In the genomic region with DNA sequence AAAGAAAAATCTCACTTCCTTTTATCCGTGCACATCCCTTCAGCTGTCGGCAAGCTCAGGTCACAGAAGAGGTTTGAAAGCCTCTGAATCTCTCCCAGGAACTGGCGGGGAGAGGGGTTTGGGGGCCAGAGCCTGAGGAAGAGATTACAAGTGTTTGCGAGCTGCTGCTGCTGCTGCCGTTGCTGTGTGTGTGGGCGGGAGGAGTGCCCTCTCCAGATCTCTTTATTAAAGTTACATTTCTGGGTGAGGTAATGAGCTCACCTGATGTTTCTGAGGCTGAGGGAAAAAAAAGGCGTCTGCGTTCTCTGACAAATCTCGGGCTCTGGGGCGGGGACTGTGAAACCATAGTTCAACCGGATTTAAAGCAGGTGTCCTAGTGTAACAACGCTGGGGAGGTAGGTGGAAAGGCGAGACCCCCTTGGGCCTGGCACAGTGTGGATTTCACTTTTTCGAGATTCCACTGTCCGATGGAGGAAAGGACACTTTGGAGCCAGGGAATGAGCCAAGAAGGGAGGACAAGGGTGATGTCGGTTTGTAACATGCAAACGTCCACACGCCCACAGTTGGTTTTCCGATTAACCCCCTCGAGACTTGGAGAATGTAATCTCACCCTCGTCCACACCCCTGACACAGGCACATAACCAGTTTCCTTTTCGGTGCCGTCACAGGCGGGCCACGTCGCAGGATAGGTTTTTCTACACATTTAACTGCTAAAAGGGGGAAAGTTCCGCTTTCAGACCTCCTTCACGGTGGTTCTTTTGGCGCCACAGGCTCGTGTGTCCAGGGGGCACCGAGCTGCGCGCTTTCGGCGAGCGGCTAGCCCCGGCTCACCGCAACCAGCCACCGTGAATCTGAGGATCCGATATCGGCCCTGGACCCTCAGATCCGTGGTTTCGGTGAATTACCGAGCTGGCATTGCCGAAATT, we compare ENCODE assay signal across 8 cellular contexts. TPM values are rescaled to one million over a fixed set of nuclear protein-coding genes. Genes with fewer than 3 reads are reported as not detected.
DNase-seq lines count a peak whose midpoint lies in the region; ATAC-seq and TF ChIP-seq lines count a peak whose summit lies in the region.

No MANE protein-coding gene starts in this region.

- H3K9ac ChIP-seq in fibroblast of lung (ENCODE audit: insufficient read depth, low read length) = peak overlapping the region; percentile 86

- peaks cover 69% of the 10 kb centered on the region for H3K79me2 ChIP-seq in fibroblast of lung (ENCODE audit: control insufficient read depth, insufficient read depth, low read length)

- H3K27me3 Mint-ChIP-seq in activated T-cell treated with anti-CD3 and anti-CD28 coated beads, Interleukin-2, amount 50 U/mL, for 4 hours (ENCODE audit: low read depth) = peaks cover 11% of the 10 kb centered on the region
- peaks cover 0 to 13% (median 6%) of the 10 kb centered on the region in 5 donors for H3K27me3 Mint-ChIP-seq in naive thymus-derived CD8-positive, alpha-beta T cell

- ATAC-seq in activated T-cell treated with anti-CD3 and anti-CD28 coated beads, Interleukin-2, amount 50 U/mL, for 4 hours = peak; percentile 14 to 28
- ATAC-seq in naive thymus-derived CD8-positive, alpha-beta T cell = peak; percentile 51 to 68
- ATAC-seq in stimulated activated naive CD8-positive, alpha-beta T cell treated with anti-CD3 and anti-CD28 coated beads, Interleukin-15, Interleukin-2, amounts not matched to agents 100 U/mL and 50 U/mL, for 24 hours = peak; percentile 33

- H2AFZ ChIP-seq in fibroblast of lung (ENCODE audit: low read length) = peak overlapping the region; percentile 87

- H4K20me1 ChIP-seq in fibroblast of lung (ENCODE audit: control insufficient read depth, extremely low read depth, insufficient read depth, low read length) = no peaks in the 10 kb centered on the region

- no peaks in the 10 kb centered on the region for H3K36me3 Mint-ChIP-seq in activated T-cell treated with anti-CD3 and anti-CD28 coated beads, Interleukin-2, amount 50 U/mL, for 4 hours (ENCODE audit: insufficient read depth)
- no peaks in the 10 kb centered on the region for H3K36me3 Mint-ChIP-seq in naive thymus-derived CD8-positive, alpha-beta T cell

- H3K4me1 ChIP-seq in fibroblast of lung (ENCODE audit: control insufficient read depth, extremely low read depth, insufficient read depth, low read length) = peaks cover 3% of the 10 kb centered on the region

- DNase-seq in COR-L47 (lab: John Stamatoyannopoulos, UW) = peak; percentile 71
- DNase-seq in GM20000 (ENCODE audit: low spot score) = peak; percentile 73
- peak; percentile 47 to 75 for DNase-seq in HL-60 (ENCODE audit: low read depth in 1 of 2, low spot score in 1 of 2)
- DNase-seq in OCI-M1 (lab: John Stamatoyannopoulos, UW) = peak; percentile 84
- peak; percentile 67 for DNase-seq in activated T-cell treated with anti-CD3 and anti-CD28 coated beads, Interleukin-2, amount 50 U/mL, for 4 hours
- DNase-seq in fibroblast of lung (ENCODE audit: low read depth in 2 of 2) = peak; percentile 67 to 79
- peak; percentile 35 to 87 (median 76) for DNase-seq in naive thymus-derived CD8-positive, alpha-beta T cell
- peak; percentile 78 for DNase-seq in stimulated activated naive CD8-positive, alpha-beta T cell treated with anti-CD3 and anti-CD28 coated beads, Interleukin-15, Interleukin-2, amounts not matched to agents 100 U/mL and 50 U/mL, for 24 hours

- H3K4me2 ChIP-seq in fibroblast of lung (ENCODE audit: extremely low read depth, insufficient read depth, low read length) = peak overlapping the region; percentile 89

- H3K4me3 ChIP-seq in HL-60 (replicated peaks; ENCODE audit: insufficient read depth, low read length) = peak overlapping the region; percentile 77
- peak overlapping the region; percentile 59 to 98 (median 92) for H3K4me3 ChIP-seq in fibroblast of lung (replicated peaks in 1 of 4; ENCODE audit: control extremely low read depth in 1 of 4, insufficient read depth in 1 of 4, low read depth in 3 of 4, low read length in 4 of 4)

- POLR2A ChIA-PET in naive thymus-derived CD8-positive, alpha-beta T cell (lab: Charles Lee) = no interaction called here

- no peaks in the 10 kb centered on the region for H3K9me3 Mint-ChIP-seq in activated T-cell treated with anti-CD3 and anti-CD28 coated beads, Interleukin-2, amount 50 U/mL, for 4 hours
- H3K9me3 Mint-ChIP-seq in naive thymus-derived CD8-positive, alpha-beta T cell = no peaks in the 10 kb centered on the region

- peak overlapping the region; percentile 90 for H3K4me3 Mint-ChIP-seq in activated T-cell treated with anti-CD3 and anti-CD28 coated beads, Interleukin-2, amount 50 U/mL, for 4 hours
- H3K4me3 Mint-ChIP-seq in naive thymus-derived CD8-positive, alpha-beta T cell = peak overlapping the region; percentile 84 to 98 (median 95)

- H3K27me3 ChIP-seq in HL-60 (ENCODE audit: insufficient read depth, poor library complexity, severe bottlenecking) (no peaks in the 10 kb centered on the region), fibroblast of lung (ENCODE audit: control insufficient read depth, insufficient read depth, low read length) (no peaks in the 10 kb centered on the region)

- peak overlapping the region; percentile 73 to 99 (median 96) for H3K27ac Mint-ChIP-seq in naive thymus-derived CD8-positive, alpha-beta T cell

- no peaks in the 10 kb centered on the region for H3K9me3 ChIP-seq in fibroblast of lung (ENCODE audit: control insufficient read depth, insufficient read depth, low read depth, low read length)

- peaks cover 34% of the 10 kb centered on the region for H3K4me1 Mint-ChIP-seq in activated T-cell treated with anti-CD3 and anti-CD28 coated beads, Interleukin-2, amount 50 U/mL, for 4 hours (ENCODE audit: low read depth)
- peaks cover 24 to 38% (median 29%) of the 10 kb centered on the region in 4 donors for H3K4me1 Mint-ChIP-seq in naive thymus-derived CD8-positive, alpha-beta T cell

- peak overlapping the region; percentile 96 for H3K27ac ChIP-seq in HL-60 (replicated peaks)
- peak overlapping the region; percentile 85 for H3K27ac ChIP-seq in fibroblast of lung (ENCODE audit: insufficient read depth, low read length)

- H3K36me3 ChIP-seq in fibroblast of lung (ENCODE audit: control insufficient read depth, insufficient read depth, low read length) = no peaks in the 10 kb centered on the region

- no peak for TF ChIP-seq CTCF in GM20000 (IDR thresholded peaks at IDR 0.05; ENCODE audit: extremely low read depth, missing control alignments)
- no peak for TF ChIP-seq CTCF in HL-60 (IDR thresholded peaks at IDR 0.05; ENCODE audit: insufficient read depth, low read length)
- TF ChIP-seq CTCF in fibroblast of lung (conservative IDR thresholded peaks at IDR 0.05 in 1 of 2, IDR thresholded peaks at IDR 0.05 in 1 of 2; ENCODE audit: low read depth in 1 of 2, low read length in 2 of 2) = no peak

RNA-seq across cellular contexts. Expression of gene ALCAM, which starts 2.1 kb away (rescaled TPM):
- total RNA-seq in activated T-cell treated with anti-CD3 and anti-CD28 coated beads, Interleukin-2, amount 50 U/mL, for 4 hours = 10 to 100 TPM in 2 of 3 donors, 1 to 10 TPM in 1; 8.7 to 11.1 (median 10.7) TPM
- 75.2 and 168 TPM in 2 replicates for total RNA-seq in fibroblast of lung
- polyA plus RNA-seq in fibroblast of lung = 158 and 188 TPM in 2 replicates
- 94.7 and 100.0 TPM in 2 replicates for polyA plus RNA-seq in fibroblast of lung (2012)
- 7.6 and 13.1 TPM in 2 replicates for polyA minus RNA-seq in fibroblast of lung (ENCODE audit: low replicate concordance)
- total RNA-seq in naive thymus-derived CD8-positive, alpha-beta T cell = 1 to 10 TPM; 2.7 to 3.1 TPM
- polyA plus RNA-seq in naive thymus-derived CD8-positive, alpha-beta T cell = 1 to 10 TPM in 2 of 3 donors, under 1 TPM in 1; 0.41 to 1.8 (median 1.5) TPM

Comparison
In these comparisons a context has a peak if more than half of its experiments do, and no peak if none do; other contexts are left out.
1. Peak in every context shown above with its lines: DNase-seq, ATAC-seq, H3K4me3 ChIP-seq and H3K27ac ChIP-seq.